8 cellular contexts compared by ENCODE assay signal in genomic region chr7:151315038-151315655, GRCh38. TPM values are rescaled to one million over a fixed set of nuclear protein-coding genes. Genes with fewer than 3 reads are reported as not detected.
DNase-seq lines count a peak whose midpoint lies in the region; ATAC-seq and TF ChIP-seq lines count a peak whose summit lies in the region.

No MANE protein-coding gene starts in this region.

- H3K27ac Mint-ChIP-seq in T-helper 17 cell, result peak overlapping the region; percentile 2

- DNase-seq in AG08395 (ENCODE audit: low spot score), result peak; percentile 83
- peak; percentile 89 for DNase-seq in NAMALWA (ENCODE audit: low spot score)
- DNase-seq in T-helper 17 cell, result peak; percentile 46 to 76 (median 50)
- DNase-seq in adrenal gland, result peak; percentile 69 to 91 (median 80)
- DNase-seq in left ventricle myocardium inferior, result peak; percentile 38
- peak; percentile 85 for DNase-seq in sciatic nerve (ENCODE audit: low spot score)

- H3K4me3 Mint-ChIP-seq in T-helper 17 cell, result no peak overlapping the region

- H3K36me3 ChIP-seq in adrenal gland (replicated peaks in 1 of 2), result no peaks in the 10 kb centered on the region
- no peaks in the 10 kb centered on the region for H3K36me3 ChIP-seq in left ventricle myocardium inferior

- ATAC-seq in GM18909 (IDR thresholded peaks at IDR 0.05; ENCODE audit: poor library complexity, unreplicated experiment) (peak; percentile 66), T-helper 17 cell (peak; percentile 95), sciatic nerve (peak; percentile 91), HG03469 (IDR thresholded peaks at IDR 0.05; ENCODE audit: unreplicated experiment) (no peak)

- H3K27ac ChIP-seq in adrenal gland, result no peak overlapping the region
- no peak overlapping the region for H3K27ac ChIP-seq in left ventricle myocardium inferior (replicated peaks)

- H3K27me3 ChIP-seq in adrenal gland (no peaks in the 10 kb centered on the region), left ventricle myocardium inferior (ENCODE audit: low read depth) (no peaks in the 10 kb centered on the region)

- H3K4me1 Mint-ChIP-seq in T-helper 17 cell, result peaks cover 2% of the 10 kb centered on the region

- H3K4me1 ChIP-seq in adrenal gland (replicated peaks in 1 of 2) (peaks cover 0 to 14% of the 10 kb centered on the region in 2 donors), left ventricle myocardium inferior (peaks cover 12% of the 10 kb centered on the region)

- TF ChIP-seq POLR2A in adrenal gland (IDR thresholded peaks at IDR 0.05), result no peak

- intact Hi-C loops in adrenal gland (cut with DNase I), result loop anchor here in 1 of 2 donors (2.0 kb wide), 1 partner anchor 36 kb away; no protein-coding TSS in a partner anchor
- intact Hi-C loops in left ventricle myocardium inferior (cut with micrococcal nuclease), result loop anchor here (2.0 kb wide), 1 partner anchor 36 kb away; no protein-coding TSS in a partner anchor
- intact Hi-C loops in sciatic nerve (cut with DNase I), result loop anchor here (5.0 kb wide), 1 partner anchor 37 kb away; no protein-coding TSS in a partner anchor

- 17 to 25% (median 22%) methylated on average over 13 of the region's 13 CpGs for WGBS in adrenal gland, 4 donors

- TF ChIP-seq CTCF in adrenal gland (IDR thresholded peaks at IDR 0.05), result peak; percentile 83 to 90 (median 86)
- peak; percentile 90 for TF ChIP-seq CTCF in left ventricle myocardium inferior (IDR thresholded peaks at IDR 0.05; ENCODE audit: borderline replicate concordance)

- H3K9me3 ChIP-seq in T-helper 17 cell (ENCODE audit: control insufficient read depth, low read length, poor library complexity, severe bottlenecking) (peaks cover 7% of the 10 kb centered on the region), adrenal gland (replicated peaks in 1 of 3) (no peaks in the 10 kb centered on the region), left ventricle myocardium inferior (replicated peaks) (peaks cover 26% of the 10 kb centered on the region)

- no peaks in the 10 kb centered on the region for H3K27me3 Mint-ChIP-seq in T-helper 17 cell

- no peak overlapping the region for H3K4me3 ChIP-seq in adrenal gland
- H3K4me3 ChIP-seq in left ventricle myocardium inferior, result no peak overlapping the region

- H3K36me3 Mint-ChIP-seq in T-helper 17 cell (ENCODE audit: low read depth), result no peaks in the 10 kb centered on the region

RNA-seq across cellular contexts. Expression of gene NUB1, which starts 26.5 kb away (rescaled TPM):
- total RNA-seq in T-helper 17 cell, result 10 to 100 TPM; 71.9 to 87.2 TPM
- 10 to 100 TPM; 33.3 to 68.7 (median 48.6) TPM for total RNA-seq in adrenal gland
- polyA plus RNA-seq in adrenal gland, result 100 to 1,000 TPM in 1 of 3 donors, 10 to 100 TPM in 2; 22.5 to 127 (median 38.0) TPM
- 39.5 TPM for total RNA-seq in left ventricle myocardium inferior
- 48.5 TPM for total RNA-seq in sciatic nerve

Comparison
In these comparisons a context has a peak if more than half of its experiments do, and no peak if none do; other contexts are left out.
1. DNase-seq: peak in every context shown above with its lines; median percentile 89 in NAMALWA; 85 in sciatic nerve; 83 in AG08395; 80 in adrenal gland; 50 in T-helper 17 cell; 38 in left ventricle myocardium inferior.